ENCODE assay signal across 1 cellular context in genomic region chr16:85574672-85575475, GRCh38.
TF ChIP-seq lines count a peak whose summit lies in the region.

No MANE protein-coding gene starts in this region.

TF ChIP-seq in K562, 482 proteins besides CTCF, POLR2A, EP300 and RAD21 (continues in another document):
- TF ChIP-seq ZNF143 (CRISPR knock-in tag; IDR thresholded peaks at IDR 0.05): no peak
- no peak for TF ChIP-seq LCOR (CRISPR knock-in tag; IDR thresholded peaks at IDR 0.05)
- no peak for TF ChIP-seq CHD4 (IDR thresholded peaks at IDR 0.05; ENCODE audit: insufficient read depth, insufficient replicate concordance, low read depth, low read length, poor library complexity, severe bottlenecking)
- TF ChIP-seq SUPT5H (IDR thresholded peaks at IDR 0.05): 0 out of 2 replicates have a peak, but pooled peaks have one; percentile 3
- 0 out of 4 replicates have a peak, but pooled peaks of 1 of the 2 experiments have one; percentile 15 for TF ChIP-seq UBTF (IDR thresholded peaks at IDR 0.05; ENCODE audit: borderline replicate concordance in 1 of 2, low read depth in 2 of 2, low read length in 2 of 2)
- TF ChIP-seq MECOM (CRISPR knock-in tag; IDR thresholded peaks at IDR 0.05): no peak
- no peak for TF ChIP-seq TFAP4 (CRISPR knock-in tag; IDR thresholded peaks at IDR 0.05; ENCODE audit: borderline replicate concordance)
- TF ChIP-seq TCF7 (IDR thresholded peaks at IDR 0.05; ENCODE audit: borderline replicate concordance): no peak
- no peak for TF ChIP-seq ZNF24 (IDR thresholded peaks at IDR 0.05)
- peak; percentile 31; the same call in 1 of the 2 replicates for TF ChIP-seq ZBTB7A (IDR thresholded peaks at IDR 0.05; ENCODE audit: borderline replicate concordance, control insufficient read depth, low read depth, low read length)
- no peak for TF ChIP-seq PRPF4 (IDR thresholded peaks at IDR 0.05; ENCODE audit: insufficient read depth, low read depth, low read length, poor library complexity, severe bottlenecking)
- 0 out of 2 replicates have a peak, but pooled peaks have one; percentile 31 for TF ChIP-seq GABPB1 (CRISPR knock-in tag; IDR thresholded peaks at IDR 0.05)
- no peak for TF ChIP-seq TEAD4 (IDR thresholded peaks at IDR 0.05; ENCODE audit: low read length)
- TF ChIP-seq TEAD4 (CRISPR knock-in tag; IDR thresholded peaks at IDR 0.05; ENCODE audit: borderline replicate concordance): no peak
- no peak for TF ChIP-seq ZNF408 (CRISPR knock-in tag; IDR thresholded peaks at IDR 0.05; ENCODE audit: low read depth)
- no peak for TF ChIP-seq OTX1 (CRISPR knock-in tag; IDR thresholded peaks at IDR 0.05)
- no peak for TF ChIP-seq NR0B1 (IDR thresholded peaks at IDR 0.05; ENCODE audit: partially characterized antibody)
- no peak for TF ChIP-seq MBD2 (IDR thresholded peaks at IDR 0.05; ENCODE audit: borderline replicate concordance, low read depth)
- no peak for TF ChIP-seq KLF6 (CRISPR knock-in tag; IDR thresholded peaks at IDR 0.05; ENCODE audit: borderline replicate concordance)
- TF ChIP-seq E4F1 (CRISPR knock-in tag; IDR thresholded peaks at IDR 0.05; ENCODE audit: borderline replicate concordance): no peak
- TF ChIP-seq FOXK1 (CRISPR knock-in tag; IDR thresholded peaks at IDR 0.05; ENCODE audit: borderline replicate concordance): no peak
- no peak for TF ChIP-seq ZNF639 (CRISPR knock-in tag; conservative IDR thresholded peaks at IDR 0.05 in 1 of 2, IDR thresholded peaks at IDR 0.05 in 1 of 2)
- no peak for TF ChIP-seq HMBOX1 (IDR thresholded peaks at IDR 0.05)
- no peak for TF ChIP-seq TEAD1 (CRISPR knock-in tag; IDR thresholded peaks at IDR 0.05)
- TF ChIP-seq RERE (CRISPR knock-in tag; IDR thresholded peaks at IDR 0.05; ENCODE audit: borderline replicate concordance): no peak
- no peak for TF ChIP-seq ZNF699 (CRISPR knock-in tag; IDR thresholded peaks at IDR 0.05; ENCODE audit: insufficient replicate concordance)
- TF ChIP-seq ZHX1 (conservative IDR thresholded peaks at IDR 0.05; ENCODE audit: low read length): no peak
- no peak for TF ChIP-seq SNAPC5 (CRISPR knock-in tag; IDR thresholded peaks at IDR 0.05)
- 0 out of 2 replicates have a peak, but pooled peaks have one; percentile 4 for TF ChIP-seq NR2C2 (CRISPR knock-in tag; IDR thresholded peaks at IDR 0.05)
- TF ChIP-seq NR2C2 (tag; IDR thresholded peaks at IDR 0.05): peak; percentile 74
- TF ChIP-seq ZNF12 (CRISPR knock-in tag; IDR thresholded peaks at IDR 0.05): no peak
- no peak for TF ChIP-seq NFXL1 (CRISPR knock-in tag; IDR thresholded peaks at IDR 0.05)
- TF ChIP-seq ZNF507 (tag; conservative IDR thresholded peaks at IDR 0.05): no peak
- TF ChIP-seq HDAC1 (IDR thresholded peaks at IDR 0.05): no peak
- TF ChIP-seq HBP1 (CRISPR knock-in tag; IDR thresholded peaks at IDR 0.05): no peak
- TF ChIP-seq SMARCC2 (IDR thresholded peaks at IDR 0.05; ENCODE audit: low read depth): no peak
- TF ChIP-seq CBX3 (IDR thresholded peaks at IDR 0.05; ENCODE audit: borderline replicate concordance in 1 of 2, low read length in 2 of 2): no peak
- TF ChIP-seq ZNF347 (CRISPR knock-in tag; IDR thresholded peaks at IDR 0.05; ENCODE audit: low read depth): no peak
- TF ChIP-seq YBX1 (IDR thresholded peaks at IDR 0.05): no peak
- no peak for TF ChIP-seq MCM3 (IDR thresholded peaks at IDR 0.05)
- no peak for TF ChIP-seq FOXJ3 (CRISPR knock-in tag; IDR thresholded peaks at IDR 0.05)
